ENCODE assay signal across 22 cellular contexts in the genomic region with DNA sequence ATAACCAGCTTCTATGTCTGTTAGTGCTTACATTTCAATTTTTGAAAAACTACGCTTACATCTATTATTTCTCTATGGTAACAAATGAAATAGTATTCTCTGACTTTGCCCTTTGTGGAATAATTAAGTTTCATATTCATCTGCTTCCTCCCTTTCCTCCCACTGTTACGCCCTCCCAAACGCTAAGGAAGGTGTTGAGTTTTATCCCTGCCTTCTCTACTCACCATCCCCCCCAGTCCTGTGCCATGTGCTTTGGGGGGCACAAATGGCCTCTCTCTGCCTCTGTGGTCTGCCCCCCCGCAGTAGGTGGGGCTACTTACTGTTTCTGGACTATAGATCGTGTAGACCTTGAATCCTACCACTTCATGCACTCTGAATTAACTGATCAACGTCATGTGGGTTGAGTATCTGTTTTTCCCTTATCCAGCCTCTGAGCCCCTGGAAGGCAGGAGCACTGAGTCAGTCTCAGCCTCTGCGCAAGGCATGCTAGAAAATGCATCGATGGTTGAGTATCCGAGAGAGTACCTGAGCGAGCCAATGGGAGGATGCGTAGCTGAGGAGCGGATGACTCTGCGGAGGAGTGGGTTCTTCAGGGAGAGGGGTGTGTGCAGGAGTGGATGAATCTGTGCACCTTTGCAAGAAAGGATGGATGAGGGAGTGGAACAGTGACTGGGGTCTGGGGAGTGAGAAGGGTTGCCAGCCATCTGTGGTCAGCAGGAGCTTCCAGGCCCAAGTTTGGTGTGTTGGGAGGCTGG.
DNase-seq lines count a peak whose midpoint lies in the region; ATAC-seq and TF ChIP-seq lines count a peak whose summit lies in the region.
"Had no signal": no experiment of that assay in that cellular context is flagged by ENCODE, and none has a peak within 500 bp of the region (broad histone marks: within the 10 kb centered on the region; RNA-seq: fewer than 3 reads in every experiment).

No MANE protein-coding gene starts in this region.

- intact Hi-C loops in head of caudate nucleus (cut with DNase I): no loop called here

- 90% methylated on average over 13 of the region's 13 CpGs for WGBS in smooth muscle cell (ENCODE audit: low lambda C conversion rate)

- H3K4me1 ChIP-seq in RWPE2 (ENCODE audit: insufficient read depth, poor library complexity, severe bottlenecking) (no peaks in the 10 kb centered on the region), smooth muscle cell (ENCODE audit: low read depth) (no peaks in the 10 kb centered on the region)
- H3K4me1 ChIP-seq: upper lobe of left lung had no signal

- no peaks in the 10 kb centered on the region for H3K36me3 ChIP-seq in RWPE2 (ENCODE audit: low read depth)
- no peaks in the 10 kb centered on the region for H3K36me3 ChIP-seq in smooth muscle cell (ENCODE audit: low read depth)
- H3K36me3 ChIP-seq: upper lobe of left lung had no signal

- no peak overlapping the region for H3K4me3 ChIP-seq in RWPE2 (ENCODE audit: severe bottlenecking)
- H3K4me3 ChIP-seq in smooth muscle cell: no peak overlapping the region
- H3K4me3 ChIP-seq: SK-N-MC, upper lobe of left lung had no signal

- H3K79me2 ChIP-seq in smooth muscle cell (ENCODE audit: low read depth): no peaks in the 10 kb centered on the region

- no peak for ATAC-seq in activated CD4-positive, CD25-positive, alpha-beta regulatory T cell treated with anti-CD3 and anti-CD28 coated beads, Interleukin-2, amount 50 U/mL, for 24 hours
- no peak for ATAC-seq in RWPE2 (ENCODE audit: low read depth)
- ATAC-seq: activated T-cell treated with anti-CD3 and anti-CD28 coated beads, Interleukin-2, amount 50 U/mL, for 72 hours; HCT116; natural killer cell had no signal

- DNase-seq in activated CD4-positive, CD25-positive, alpha-beta regulatory T cell treated with anti-CD3 and anti-CD28 coated beads, Interleukin-2, amount 50 U/mL, for 72 hours: peak; percentile 18
- DNase-seq in RWPE2 (ENCODE audit: low spot score) (peak; percentile 30), head of caudate nucleus (peak in 34 of 42 donors; percentile 2 to 86 (median 48)), smooth muscle cell (lab: John Stamatoyannopoulos, UW; ENCODE audit: unreplicated experiment) (no peak), DMS153 (lab: John Stamatoyannopoulos, UW) (no peak), foreskin melanocyte (no peak), immature natural killer cell (no peak)
- DNase-seq: activated T-cell treated with anti-CD3 and anti-CD28 coated beads, Interleukin-2, amount 50 U/mL, for 72 hours; natural killer cell; NCI-H1436; NCI-H2107; occipital lobe; retina; stimulated activated CD4-positive, alpha-beta T cell treated with anti-CD3 and anti-CD28 coated beads, Interleukin-2, amount 100 ng/mL, for 48 hours had no signal

- no peaks in the 10 kb centered on the region for H4K20me1 ChIP-seq in smooth muscle cell (ENCODE audit: low read depth)

- H3K27ac Mint-ChIP-seq in immature natural killer cell: no peak overlapping the region
- H3K27ac Mint-ChIP-seq: activated naive CD4-positive, alpha-beta T cell treated with anti-CD3 and anti-CD28 coated beads, Interleukin-2, amount 50 U/mL, for 24 hours; activated T-cell treated with anti-CD3 and anti-CD28 coated beads, Interleukin-2, amount 50 U/mL, for 72 hours; natural killer cell; T-helper 1 cell treated with Interleukin-12 subunit alpha and Interleukin-12 subunit beta and Interleukin-4 antibody, amounts not matched to agents 30 μg/mL and 1 μg/mL, for 36 hours had no signal

- no peak overlapping the region for H3K9ac ChIP-seq in smooth muscle cell (ENCODE audit: low read depth)

- no peak overlapping the region for H3K27ac ChIP-seq in RWPE2 (ENCODE audit: poor library complexity, severe bottlenecking)
- H3K27ac ChIP-seq in smooth muscle cell (ENCODE audit: low read depth): peak overlapping the region; percentile 42
- H3K27ac ChIP-seq: 22Rv1, RWPE1, SK-N-MC, upper lobe of left lung had no signal

- H3F3A ChIP-seq in smooth muscle cell (ENCODE audit: low read depth): no peaks in the 10 kb centered on the region

- H3K27me3 ChIP-seq in RWPE2 (ENCODE audit: insufficient read depth, poor library complexity, severe bottlenecking): no peaks in the 10 kb centered on the region
- no peaks in the 10 kb centered on the region for H3K27me3 ChIP-seq in smooth muscle cell (ENCODE audit: low read depth)
- H3K27me3 ChIP-seq: upper lobe of left lung had no signal

- no peak overlapping the region for H2AFZ ChIP-seq in smooth muscle cell (ENCODE audit: low read depth)

- H3K36me3 Mint-ChIP-seq in immature natural killer cell: no peaks in the 10 kb centered on the region
- H3K36me3 Mint-ChIP-seq: activated naive CD4-positive, alpha-beta T cell treated with anti-CD3 and anti-CD28 coated beads, Interleukin-2, amount 50 U/mL, for 24 hours; natural killer cell had no signal

- TF ChIP-seq CTCF in RWPE2 (IDR thresholded peaks at IDR 0.05; ENCODE audit: poor library complexity, severe bottlenecking) (no peak), smooth muscle cell (IDR thresholded peaks at IDR 0.05; ENCODE audit: borderline replicate concordance, insufficient read depth, poor library complexity, severe bottlenecking) (no peak)

- H3K4me3 Mint-ChIP-seq in immature natural killer cell: no peak overlapping the region
- H3K4me3 Mint-ChIP-seq: activated naive CD4-positive, alpha-beta T cell treated with anti-CD3 and anti-CD28 coated beads, Interleukin-2, amount 50 U/mL, for 24 hours; activated T-cell treated with anti-CD3 and anti-CD28 coated beads, Interleukin-2, amount 50 U/mL, for 72 hours; natural killer cell; T-helper 1 cell treated with Interleukin-12 subunit alpha and Interleukin-12 subunit beta and Interleukin-4 antibody, amounts not matched to agents 30 μg/mL and 1 μg/mL, for 36 hours had no signal

- H3K9me3 Mint-ChIP-seq in immature natural killer cell: peaks cover 0 to under 1% (median under 1%) of the 10 kb centered on the region in 6 donors
- H3K9me3 Mint-ChIP-seq: activated naive CD4-positive, alpha-beta T cell treated with anti-CD3 and anti-CD28 coated beads, Interleukin-2, amount 50 U/mL, for 24 hours; T-helper 1 cell treated with Interleukin-12 subunit alpha and Interleukin-12 subunit beta and Interleukin-4 antibody, amounts not matched to agents 30 μg/mL and 1 μg/mL, for 36 hours had no signal

- H3K4me1 Mint-ChIP-seq in immature natural killer cell: no peaks in the 10 kb centered on the region
- H3K4me1 Mint-ChIP-seq: activated naive CD4-positive, alpha-beta T cell treated with anti-CD3 and anti-CD28 coated beads, Interleukin-2, amount 50 U/mL, for 24 hours; natural killer cell had no signal

- H3K9me3 ChIP-seq in RWPE2 (ENCODE audit: severe bottlenecking): no peaks in the 10 kb centered on the region
- no peaks in the 10 kb centered on the region for H3K9me3 ChIP-seq in smooth muscle cell (replicated peaks; ENCODE audit: low read depth)
- H3K9me3 ChIP-seq: upper lobe of left lung had no signal

- H3K4me2 ChIP-seq in smooth muscle cell: peak overlapping the region; percentile 34

- H3K27me3 Mint-ChIP-seq in immature natural killer cell (ENCODE audit: low read depth in 3 of 3): peaks cover 2 to 7% (median 2%) of the 10 kb centered on the region in 3 donors

Comparison
In these comparisons a context has a peak if more than half of its experiments do, and no peak if none do; other contexts are left out.
1. DNase-seq: peak in activated CD4-positive, CD25-positive, alpha-beta regulatory T cell treated with anti-CD3 and anti-CD28 coated beads, Interleukin-2, amount 50 U/mL, for 72 hours (single experiment), RWPE2 (single experiment) and head of caudate nucleus (34 of 42); none in smooth muscle cell (single experiment), DMS153 (single experiment), foreskin melanocyte (single experiment) and immature natural killer cell (0 of 3).